12 cellular contexts compared by ENCODE assay signal in the genomic region with DNA sequence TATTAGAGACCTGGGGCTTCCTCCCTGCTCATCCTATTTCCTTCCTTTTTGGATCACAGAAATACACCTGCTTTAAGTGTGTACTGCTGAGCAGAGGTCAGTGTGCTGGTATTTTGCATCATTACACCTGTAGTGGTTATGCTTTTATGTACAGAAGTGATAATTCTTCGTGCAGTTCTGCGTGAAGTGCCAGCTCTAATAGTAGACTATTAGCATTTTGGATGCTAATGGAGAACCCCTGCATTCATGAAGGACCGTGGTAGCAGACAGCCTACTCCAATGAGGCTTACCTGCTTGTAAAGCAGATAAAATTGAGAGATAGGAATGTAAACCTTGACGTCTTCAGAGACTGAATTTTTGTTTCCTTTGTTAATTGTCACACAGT.
DNase-seq lines count a peak whose midpoint lies in the region; ATAC-seq, FAIRE-seq and TF ChIP-seq lines count a peak whose summit lies in the region.
"Had no signal": no experiment of that assay in that cellular context is flagged by ENCODE, and none has a peak within 500 bp of the region (broad histone marks: within the 10 kb centered on the region; RNA-seq: fewer than 3 reads in every experiment).

No MANE protein-coding gene starts in this region.

- H3K79me2 ChIP-seq in astrocyte (ENCODE audit: insufficient read depth, low read length), result peaks cover 49% of the 10 kb centered on the region

- H3K9me3 Mint-ChIP-seq in astrocyte (ENCODE audit: unreplicated experiment), result no peaks in the 10 kb centered on the region
- H3K9me3 Mint-ChIP-seq in natural killer cell, result peaks cover 5 to 7% of the 10 kb centered on the region in 2 donors
- H3K9me3 Mint-ChIP-seq: mesothelial cell of epicardium had no signal

- TF ChIP-seq POLR2A in Peyer's patch (IDR thresholded peaks at IDR 0.05), result no peak

- FAIRE-seq in astrocyte (lab: Jason Lieb, UNC), result no peak

- H3K4me1 ChIP-seq in astrocyte (ENCODE audit: insufficient read depth, low read length) (peaks cover 17% of the 10 kb centered on the region), skeletal muscle satellite cell (ENCODE audit: control insufficient read depth, insufficient read depth, low read length) (peaks cover 19% of the 10 kb centered on the region), Peyer's patch (no peaks in the 10 kb centered on the region)

- H3K36me3 Mint-ChIP-seq in astrocyte (ENCODE audit: low read depth, unreplicated experiment), result no peaks in the 10 kb centered on the region
- no peaks in the 10 kb centered on the region for H3K36me3 Mint-ChIP-seq in natural killer cell
- H3K36me3 Mint-ChIP-seq: mesothelial cell of epicardium had no signal

- H3K36me3 ChIP-seq in astrocyte (ENCODE audit: insufficient read depth, low read length) (no peaks in the 10 kb centered on the region), skeletal muscle satellite cell (ENCODE audit: insufficient read depth, low read length) (no peaks in the 10 kb centered on the region), Peyer's patch (no peaks in the 10 kb centered on the region)
- H3K36me3 ChIP-seq: sigmoid colon had no signal

- peaks cover 45% of the 10 kb centered on the region for H4K20me1 ChIP-seq in astrocyte (ENCODE audit: insufficient read depth, low read length)

- H3K27ac Mint-ChIP-seq in astrocyte (ENCODE audit: unreplicated experiment) (no peak overlapping the region), natural killer cell (no peak overlapping the region)
- H3K27ac Mint-ChIP-seq: activated CD4-positive, alpha-beta T cell treated with anti-CD3 and anti-CD28 coated beads for 36 hours had no signal

- H3K27me3 Mint-ChIP-seq in astrocyte (ENCODE audit: low read depth, unreplicated experiment), result no peaks in the 10 kb centered on the region
- no peaks in the 10 kb centered on the region for H3K27me3 Mint-ChIP-seq in natural killer cell (ENCODE audit: low read depth in 2 of 2)
- H3K27me3 Mint-ChIP-seq: activated CD4-positive, alpha-beta T cell treated with anti-CD3 and anti-CD28 coated beads for 36 hours had no signal

- no peak overlapping the region for H3K27ac ChIP-seq in astrocyte (ENCODE audit: low read depth, low read length)
- H3K27ac ChIP-seq in Peyer's patch, result peak overlapping the region in 2 of 4 donors; percentile 39 to 72

- no peak for TF ChIP-seq CTCF in astrocyte (IDR thresholded peaks at IDR 0.05; ENCODE audit: insufficient read depth, low read depth, low read length)
- no peak for TF ChIP-seq CTCF in natural killer cell (IDR thresholded peaks at IDR 0.05)
- no peak for TF ChIP-seq CTCF in Peyer's patch (IDR thresholded peaks at IDR 0.05)

- intact Hi-C loops in natural killer cell (cut with micrococcal nuclease), result no loop called here

- peak; percentile 0 for ATAC-seq in GM18870 (IDR thresholded peaks at IDR 0.05; ENCODE audit: unreplicated experiment)
- peak; percentile 9 for ATAC-seq in HG02840 (IDR thresholded peaks at IDR 0.05; ENCODE audit: low FRiP score, unreplicated experiment)
- ATAC-seq in natural killer cell, result no peak
- ATAC-seq: activated CD4-positive, alpha-beta T cell treated with anti-CD3 and anti-CD28 coated beads for 36 hours had no signal

- H3K4me3 ChIP-seq in astrocyte (ENCODE audit: insufficient read depth, low read depth, low read length) (peak overlapping the region; percentile 1), skeletal muscle satellite cell (ENCODE audit: low read length) (no peak overlapping the region), Peyer's patch (peak overlapping the region in 1 of 4 donors; percentile 5)

- DNase-seq in astrocyte (ENCODE audit: low read depth) (no peak), NCI-H748 (lab: John Stamatoyannopoulos, UW; ENCODE audit: unreplicated experiment) (no peak), natural killer cell (no peak), Peyer's patch (no peak), OCI-M1 (lab: John Stamatoyannopoulos, UW) (no peak)
- DNase-seq: activated CD4-positive, alpha-beta T cell treated with anti-CD3 and anti-CD28 coated beads for 36 hours; NCI-H2171 treated with DMSO at 0.1 percent for 48 hours; sigmoid colon had no signal

- peak overlapping the region; percentile 63 for H3K4me2 ChIP-seq in astrocyte (ENCODE audit: low read length)
- H3K4me2 ChIP-seq in skeletal muscle satellite cell (ENCODE audit: low read length), result peak overlapping the region; percentile 16

- H3K4me3 Mint-ChIP-seq in astrocyte (ENCODE audit: unreplicated experiment) (no peak overlapping the region), natural killer cell (no peak overlapping the region)
- H3K4me3 Mint-ChIP-seq: activated CD4-positive, alpha-beta T cell treated with anti-CD3 and anti-CD28 coated beads for 36 hours; mesothelial cell of epicardium had no signal

- no peak overlapping the region for H2AFZ ChIP-seq in astrocyte (ENCODE audit: low read depth, low read length)

- H3K27me3 ChIP-seq in astrocyte (ENCODE audit: insufficient read depth, low read length) (no peaks in the 10 kb centered on the region), skeletal muscle satellite cell (ENCODE audit: control insufficient read depth, insufficient read depth, low read length) (no peaks in the 10 kb centered on the region), Peyer's patch (no peaks in the 10 kb centered on the region)
- H3K27me3 ChIP-seq: sigmoid colon had no signal

- H3K9me3 ChIP-seq in astrocyte (ENCODE audit: insufficient read depth, low read depth, low read length) (no peaks in the 10 kb centered on the region), skeletal muscle satellite cell (replicated peaks; ENCODE audit: low read length) (no peaks in the 10 kb centered on the region), Peyer's patch (no peaks in the 10 kb centered on the region)
- H3K9me3 ChIP-seq: sigmoid colon had no signal

- H3K9ac ChIP-seq in astrocyte (ENCODE audit: low read length) (no peak overlapping the region), skeletal muscle satellite cell (ENCODE audit: low read depth, low read length) (no peak overlapping the region)

- H3K4me1 Mint-ChIP-seq in astrocyte (ENCODE audit: low read depth, unreplicated experiment) (peaks cover 11% of the 10 kb centered on the region), natural killer cell (no peaks in the 10 kb centered on the region)
- H3K4me1 Mint-ChIP-seq: activated CD4-positive, alpha-beta T cell treated with anti-CD3 and anti-CD28 coated beads for 36 hours had no signal

Comparison
In these comparisons a context has a peak if more than half of its experiments do, and no peak if none do; other contexts are left out.
1. ATAC-seq: peak in GM18870 (single experiment) and HG02840 (single experiment); none in natural killer cell (0 of 3).